ENCODE assay signal across 8 cellular contexts in genomic region chr16:11379420-11379819, GRCh38. TPM values are rescaled to one million over a fixed set of nuclear protein-coding genes. Genes with fewer than 3 reads are reported as not detected.
DNase-seq lines count a peak whose midpoint lies in the region; ATAC-seq, FAIRE-seq and TF ChIP-seq lines count a peak whose summit lies in the region.

No MANE protein-coding gene starts in this region.

- TF ChIP-seq POLR2A in GM12892 (IDR thresholded peaks at IDR 0.05; ENCODE audit: low read depth, low read length): no peak
- no peak for TF ChIP-seq POLR2A in HepG2 (IDR thresholded peaks at IDR 0.05; ENCODE audit: insufficient read depth in 1 of 2, low read depth in 2 of 2, low read length in 2 of 2)

- POLR2A ChIA-PET in HepG2 (lab: Yijun Ruan, JAX): interaction anchor here (1.2 to 1.6 kb wide), 3 partner anchors 7 to 124 kb away, joined by 4 to 5 read pairs (median 5); partner anchors contain the start of gene SOCS1

- H3K9me3 ChIP-seq in HepG2 (ENCODE audit: low read length) (no peaks in the 10 kb centered on the region), colonic mucosa (no peaks in the 10 kb centered on the region)

- H3K9ac ChIP-seq in HepG2 (ENCODE audit: insufficient read depth, low read depth, low read length) (no peak overlapping the region), colonic mucosa (ENCODE audit: low read depth in 2 of 2, low read length in 2 of 2) (no peak overlapping the region)

- H3K9me3 Mint-ChIP-seq in T-helper 1 cell treated with Interleukin-12 subunit alpha and Interleukin-12 subunit beta and Interleukin-4 antibody, amounts not matched to agents 30 μg/mL and 1 μg/mL, for 36 hours: peaks cover 8% of the 10 kb centered on the region

- H3K27me3 Mint-ChIP-seq in T-helper 1 cell treated with Interleukin-12 subunit alpha and Interleukin-12 subunit beta and Interleukin-4 antibody, amounts not matched to agents 30 μg/mL and 1 μg/mL, for 36 hours (ENCODE audit: low read depth): peaks cover 4% of the 10 kb centered on the region

- peak overlapping the region; percentile 29 for H2AFZ ChIP-seq in HepG2 (ENCODE audit: low read length)

- peak; percentile 80 for ATAC-seq in GM21786 (IDR thresholded peaks at IDR 0.05; ENCODE audit: unreplicated experiment)
- peak; percentile 28; the same call in 2 of the 3 replicates for ATAC-seq in HepG2
- no peak for ATAC-seq in GM19452 (IDR thresholded peaks at IDR 0.05; ENCODE audit: unreplicated experiment)

- no peaks in the 10 kb centered on the region for H3K79me2 ChIP-seq in HepG2 (ENCODE audit: insufficient read depth, low read length)

- WGBS in HepG2 (ENCODE audit: low lambda C conversion rate): 21% methylated on average over 7 of the region's 7 CpGs

- H3K36me3 ChIP-seq in HepG2 (replicated peaks in 1 of 2; ENCODE audit: control insufficient read depth in 1 of 2, insufficient read depth in 2 of 2, low read length in 2 of 2) (no peaks in the 10 kb centered on the region), colonic mucosa (no peaks in the 10 kb centered on the region)

- peak; percentile 48 for DNase-seq in GM12892 (ENCODE audit: insufficient read length)
- no peak for DNase-seq in HepG2 (ENCODE audit: low spot score)
- no peak for DNase-seq in NCI-H1694 (lab: John Stamatoyannopoulos, UW)
- DNase-seq in cerebellum (ENCODE audit: low spot score): no peak
- no peak for DNase-seq in colonic mucosa

- peak overlapping the region; percentile 61 for H3K27ac Mint-ChIP-seq in T-helper 1 cell treated with Interleukin-12 subunit alpha and Interleukin-12 subunit beta and Interleukin-4 antibody, amounts not matched to agents 30 μg/mL and 1 μg/mL, for 36 hours

- H3K4me2 ChIP-seq in HepG2 (ENCODE audit: low read depth, low read length): peak overlapping the region; percentile 41

- peaks cover 13% of the 10 kb centered on the region for H3K36me3 Mint-ChIP-seq in T-helper 1 cell treated with Interleukin-12 subunit alpha and Interleukin-12 subunit beta and Interleukin-4 antibody, amounts not matched to agents 30 μg/mL and 1 μg/mL, for 36 hours (ENCODE audit: low read depth)

- TF ChIP-seq EP300 in HepG2 (IDR thresholded peaks at IDR 0.05; ENCODE audit: low read depth in 2 of 2, low read length in 2 of 2) (no peak), HepG2 (CRISPR knock-in tag; IDR thresholded peaks at IDR 0.05; ENCODE audit: borderline replicate concordance) (no peak)

- no peak for TF ChIP-seq RAD21 in HepG2 (CRISPR knock-in tag; IDR thresholded peaks at IDR 0.05)

- BruUV-seq in HepG2 (replicated peaks; lab: Mats Ljungman, UMichigan): no TSS peak

- CTCF ChIA-PET in HepG2 (lab: Yijun Ruan, JAX; ENCODE audit: low intra/inter-chr PET ratio, low total read pairs): no interaction called here

- in situ Hi-C loops in HepG2 (cut with HindIII; ENCODE audit: extremely low pct_ligation_motif_present, low pct_unique_long_range_greater_than_20kb): no loop called here

- no peaks in the 10 kb centered on the region for H4K20me1 ChIP-seq in HepG2 (ENCODE audit: insufficient read depth, low read length)

- H3K4me3 ChIP-seq in HepG2 (replicated peaks in 1 of 3; ENCODE audit: insufficient read depth in 1 of 3, low read depth in 2 of 3, low read length in 3 of 3) (no peak overlapping the region), colonic mucosa (no peak overlapping the region)

- TF ChIP-seq CTCF in HepG2 (CRISPR knock-in tag; IDR thresholded peaks at IDR 0.05) (no peak), colonic mucosa (IDR thresholded peaks at IDR 0.05) (no peak)

- H3K27me3 ChIP-seq in HepG2 (ENCODE audit: control insufficient read depth in 1 of 2, insufficient read depth in 2 of 2, low read length in 2 of 2) (peaks cover 4 to 12% of the 10 kb centered on the region in 2 experiments; a peak in 3 of 5 replicates), colonic mucosa (no peaks in the 10 kb centered on the region)

- H3K27ac ChIP-seq in HepG2 (ENCODE audit: extremely low read length, insufficient read depth, low read length): no peak overlapping the region
- no peak overlapping the region for H3K27ac ChIP-seq in colonic mucosa

- H3K4me1 ChIP-seq in HepG2 (ENCODE audit: insufficient read depth, low read length): peaks cover 29% of the 10 kb centered on the region
- no peaks in the 10 kb centered on the region for H3K4me1 ChIP-seq in colonic mucosa

- intact Hi-C loops in HepG2 (cut with micrococcal nuclease; ENCODE audit: unreplicated experiment): no loop called here
- intact Hi-C loops in colonic mucosa (cut with DNase I): no loop called here

- FAIRE-seq in GM12892 (lab: Jason Lieb, UNC) (peak; percentile 87), HepG2 (lab: Jason Lieb, UNC) (no peak)

- peaks cover 9% of the 10 kb centered on the region for H3K4me1 Mint-ChIP-seq in T-helper 1 cell treated with Interleukin-12 subunit alpha and Interleukin-12 subunit beta and Interleukin-4 antibody, amounts not matched to agents 30 μg/mL and 1 μg/mL, for 36 hours (ENCODE audit: low read depth)

- H3K4me3 Mint-ChIP-seq in T-helper 1 cell treated with Interleukin-12 subunit alpha and Interleukin-12 subunit beta and Interleukin-4 antibody, amounts not matched to agents 30 μg/mL and 1 μg/mL, for 36 hours: peak overlapping the region; percentile 40

TF ChIP-seq in HepG2, 621 proteins besides CTCF, POLR2A, EP300 and RAD21 (continues in another document):
- TF ChIP-seq NRL (CRISPR knock-in tag; IDR thresholded peaks at IDR 0.05; ENCODE audit: borderline replicate concordance) (no peak), RFX5 (IDR thresholded peaks at IDR 0.05; ENCODE audit: low read depth, low read length) (no peak), TEAD3 (CRISPR knock-in tag; optimal IDR thresholded peaks at IDR 0.05; ENCODE audit: borderline replicate concordance) (no peak), ZNF850 (CRISPR knock-in tag; conservative IDR thresholded peaks at IDR 0.05) (no peak), THRA (CRISPR knock-in tag; IDR thresholded peaks at IDR 0.05; ENCODE audit: borderline replicate concordance) (no peak), BRCA1 (CRISPR knock-in tag; IDR thresholded peaks at IDR 0.05) (no peak), ZNF713 (CRISPR knock-in tag; IDR thresholded peaks at IDR 0.05) (no peak), MTF2 (CRISPR knock-in tag; IDR thresholded peaks at IDR 0.05; ENCODE audit: borderline replicate concordance) (no peak), PAWR (CRISPR knock-in tag; IDR thresholded peaks at IDR 0.05; ENCODE audit: borderline replicate concordance) (no peak), ZNF367 (CRISPR knock-in tag; IDR thresholded peaks at IDR 0.05; ENCODE audit: borderline replicate concordance) (no peak), MYC (CRISPR knock-in tag; IDR thresholded peaks at IDR 0.05; ENCODE audit: borderline replicate concordance) (no peak), ZNF569 (CRISPR knock-in tag; IDR thresholded peaks at IDR 0.05; ENCODE audit: borderline replicate concordance) (no peak), ZFYVE20 (CRISPR knock-in tag; IDR thresholded peaks at IDR 0.05; ENCODE audit: borderline replicate concordance, low read depth) (no peak), ZNF788 (CRISPR knock-in tag; IDR thresholded peaks at IDR 0.05; ENCODE audit: borderline replicate concordance) (no peak), XBP1 (CRISPR knock-in tag; IDR thresholded peaks at IDR 0.05) (no peak), TBP (CRISPR knock-in tag; IDR thresholded peaks at IDR 0.05) (no peak), ELF1 (CRISPR knock-in tag; IDR thresholded peaks at IDR 0.05) (peak; percentile 31; the same call in 1 of the 2 replicates), ZNF382 (CRISPR knock-in tag; IDR thresholded peaks at IDR 0.05; ENCODE audit: borderline replicate concordance) (no peak)

RNA-seq across cellular contexts. Expression of gene RMI2, which starts 34.2 kb away (rescaled TPM):
- polyA plus RNA-seq in GM12892 (2012; ENCODE audit: missing spikeins): 25.7 TPM
- total RNA-seq in HepG2 (2016; rRNA removed; fragmentation: Illumina TruSeq; extraction: Trizol): 55.7 and 65.3 TPM in 2 replicates
- total RNA-seq in HepG2 (2016; cell fraction: cytosol; rRNA removed; fragmentation: Illumina TruSeq; extraction: Trizol; ENCODE audit: low read depth): 8.6 and 11.0 TPM in 2 replicates
- 51.5 and 55.7 TPM in 2 replicates for total RNA-seq in HepG2 (2016; cell fraction: insoluble cytoplasmic fraction; rRNA removed; fragmentation: Illumina TruSeq; extraction: Trizol)
- 28.4 and 29.3 TPM in 2 replicates for total RNA-seq in HepG2 (2016; cell fraction: membrane; rRNA removed; fragmentation: Illumina TruSeq; extraction: Trizol)
- 23.6 and 25.7 TPM in 2 replicates for total RNA-seq in HepG2 (2016; cell fraction: nucleus; rRNA removed; fragmentation: Illumina TruSeq; extraction: Trizol)
- 15.3 and 24.5 TPM in 2 replicates for polyA plus RNA-seq in HepG2 (2011; rRNA removed)
- 18.8 and 22.1 TPM in 2 replicates for polyA plus RNA-seq in HepG2 (2011; cell fraction: cytosol; rRNA removed)
- 10.4 and 11.9 TPM in 2 replicates for polyA plus RNA-seq in HepG2 (2011; cell fraction: nucleus; rRNA removed)
- polyA plus RNA-seq in HepG2 (2012): 19.5 and 50.3 TPM in 2 replicates
- polyA plus RNA-seq in HepG2 (2016; cell fraction: cytosol; fragmentation: Illumina TruSeq; extraction: Trizol; ENCODE audit: low read depth): 10.8 and 11.1 TPM in 2 replicates
- 90.6 and 102 TPM in 2 replicates for polyA plus RNA-seq in HepG2 (2016; cell fraction: insoluble cytoplasmic fraction; fragmentation: Illumina TruSeq; extraction: Trizol; ENCODE audit: low read depth)
- 27.3 and 29.2 TPM in 2 replicates for polyA plus RNA-seq in HepG2 (2016; cell fraction: membrane; fragmentation: Illumina TruSeq; extraction: Trizol; ENCODE audit: low read depth)
- 54.0 and 54.7 TPM in 2 replicates for polyA plus RNA-seq in HepG2 (2016; cell fraction: nucleus; fragmentation: Illumina TruSeq; extraction: Trizol; ENCODE audit: insufficient read depth, low read depth)
- 9.1 and 22.0 TPM in 2 replicates for polyA minus RNA-seq in HepG2 (2011; rRNA and poly(A)+ RNA removed; ENCODE audit: low replicate concordance)
- 12.6 and 15.4 TPM in 2 replicates for polyA minus RNA-seq in HepG2 (2011; cell fraction: cytosol; rRNA and poly(A)+ RNA removed)
- polyA minus RNA-seq in HepG2 (2011; cell fraction: nucleus; rRNA and poly(A)+ RNA removed): 8.4 and 8.7 TPM in 2 replicates
- total RNA-seq in cerebellum: 7.2 TPM
- total RNA-seq in colonic mucosa: 10 to 100 TPM; 12.0 to 46.3 TPM
